Comparison of ENCODE assay signal across 15 cellular contexts in the genomic region with DNA sequence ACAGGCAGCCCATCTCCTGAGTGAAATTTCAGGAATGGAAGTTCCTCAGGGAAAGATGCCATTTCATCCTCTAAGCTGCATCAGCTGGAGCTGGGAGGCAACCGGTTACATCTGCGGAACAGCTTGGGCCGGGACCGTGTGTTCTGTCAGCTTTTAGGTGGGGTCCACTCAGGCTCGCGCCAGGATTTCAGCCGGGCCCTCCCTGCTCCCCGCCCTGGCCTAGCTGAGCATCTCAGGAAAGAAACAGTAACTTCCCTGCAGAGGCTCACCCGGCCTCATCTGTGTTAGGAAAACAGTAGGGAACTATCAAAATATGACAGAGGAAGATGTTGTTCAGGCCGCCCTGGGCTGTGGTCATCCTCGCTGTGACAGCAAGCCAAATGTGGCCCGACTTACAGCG.
A peak's percentile ranks its signal among the peaks of the same experiment; 100 is the strongest.
DNase-seq lines count a peak whose midpoint lies in the region; ATAC-seq and TF ChIP-seq lines count a peak whose summit lies in the region.
"Had no signal": no experiment of that assay in that cellular context is flagged by ENCODE, and none has a peak within 500 bp of the region (broad histone marks: within the 10 kb centered on the region; RNA-seq: fewer than 3 reads in every experiment).

No MANE protein-coding gene starts in this region.

- peaks cover 0 to 9% (median 0%) of the 10 kb centered on the region in 9 donors for H3K27me3 ChIP-seq in heart left ventricle
- H3K27me3 ChIP-seq in psoas muscle (ENCODE audit: insufficient read depth in 3 of 3, low read length in 2 of 3), result no peaks in the 10 kb centered on the region
- no peaks in the 10 kb centered on the region for H3K27me3 ChIP-seq in aorta (ENCODE audit: control insufficient read depth in 1 of 2, insufficient read depth in 2 of 2, low read length in 1 of 2)

- TF ChIP-seq CTCF in heart left ventricle (IDR thresholded peaks at IDR 0.05), result no peak
- no peak for TF ChIP-seq CTCF in psoas muscle (IDR thresholded peaks at IDR 0.05)

- ATAC-seq in heart left ventricle (peak; percentile 87 to 93 (median 90)), psoas muscle (peak in 1 of 4 donors; percentile 41), aorta (ENCODE audit: low FRiP score) (no peak), HG03469 (IDR thresholded peaks at IDR 0.05; ENCODE audit: unreplicated experiment) (no peak)
- ATAC-seq in activated T-cell treated with anti-CD3 and anti-CD28 coated beads, Interleukin-2, amount 50 U/mL, for 72 hours (replicated peaks in 1 of 2), result no peak

- WGBS in heart left ventricle, 4 donors, result 60 to 74% (median 69%) methylated on average over 13 of the region's 13 CpGs
- WGBS in psoas muscle, 3 donors, result 50 to 61% (median 51%) methylated on average over 13 of the region's 13 CpGs
- 92 to 95% methylated on average over 13 of the region's 13 CpGs for WGBS in aorta, 2 donors

- H3K9me3 Mint-ChIP-seq in dendritic cell treated with granulocyte-macrophage colony-stimulating factor and Interleukin-4, amounts not matched to agents 40 ng/mL and 50 ng/mL, for 4 days, result no peaks in the 10 kb centered on the region
- no peaks in the 10 kb centered on the region for H3K9me3 Mint-ChIP-seq in activated T-cell treated with anti-CD3 and anti-CD28 coated beads, Interleukin-2, amount 50 U/mL, for 72 hours

- H3K4me3 Mint-ChIP-seq in dendritic cell treated with granulocyte-macrophage colony-stimulating factor and Interleukin-4, amounts not matched to agents 40 ng/mL and 50 ng/mL, for 4 days, result no peak overlapping the region
- no peak overlapping the region for H3K4me3 Mint-ChIP-seq in activated T-cell treated with anti-CD3 and anti-CD28 coated beads, Interleukin-2, amount 50 U/mL, for 72 hours
- H3K4me3 Mint-ChIP-seq: CD4-positive, alpha-beta memory T cell had no signal

- H3K4me1 ChIP-seq in heart left ventricle (peaks cover 0 to 7% (median 0%) of the 10 kb centered on the region in 12 donors), psoas muscle (no peaks in the 10 kb centered on the region), aorta (ENCODE audit: control insufficient read depth in 1 of 2, insufficient read depth in 2 of 2, low read length in 2 of 2) (no peaks in the 10 kb centered on the region)

- H3K9me3 ChIP-seq in heart left ventricle (no peaks in the 10 kb centered on the region), psoas muscle (no peaks in the 10 kb centered on the region), aorta (ENCODE audit: control insufficient read depth, low read length) (peaks cover 4% of the 10 kb centered on the region)

- no peak for TF ChIP-seq POLR2A in heart left ventricle (IDR thresholded peaks at IDR 0.05)

- intact Hi-C loops in dendritic cell treated with granulocyte-macrophage colony-stimulating factor and Interleukin-4, amounts not matched to agents 40 ng/mL and 50 ng/mL, for 4 days (cut with micrococcal nuclease), result no loop called here
- intact Hi-C loops in heart left ventricle (cut with DNase I), result loop anchor here in 2 of 10 donors (10.0 kb wide), 2 partner anchors 213 to 323 kb away; no protein-coding TSS in a partner anchor
- intact Hi-C loops in psoas muscle (cut with DNase I), result no loop called here
- intact Hi-C loops in aorta (cut with DNase I), result no loop called here

- H3K27ac Mint-ChIP-seq in dendritic cell treated with granulocyte-macrophage colony-stimulating factor and Interleukin-4, amounts not matched to agents 40 ng/mL and 50 ng/mL, for 4 days, result peak overlapping the region; percentile 40
- H3K27ac Mint-ChIP-seq in activated T-cell treated with anti-CD3 and anti-CD28 coated beads, Interleukin-2, amount 50 U/mL, for 72 hours, result no peak overlapping the region
- H3K27ac Mint-ChIP-seq: CD4-positive, alpha-beta memory T cell had no signal

- H3K36me3 ChIP-seq in heart left ventricle, result no peaks in the 10 kb centered on the region
- no peaks in the 10 kb centered on the region for H3K36me3 ChIP-seq in psoas muscle (ENCODE audit: insufficient read depth in 1 of 2, low read depth in 1 of 2)
- H3K36me3 ChIP-seq in aorta (ENCODE audit: control insufficient read depth in 1 of 2, insufficient read depth in 2 of 2, low read length in 1 of 2), result no peaks in the 10 kb centered on the region

- DNase-seq in heart left ventricle, result peak; percentile 25 to 77 (median 56)
- DNase-seq in psoas muscle, result peak; percentile 60 to 73
- DNase-seq in aorta, result peak; percentile 51 to 75
- no peak for DNase-seq in activated T-cell treated with anti-CD3 and anti-CD28 coated beads, Interleukin-2, amount 50 U/mL, for 72 hours
- no peak for DNase-seq in substantia nigra (lab: John Stamatoyannopoulos, UW)
- DNase-seq: Calu3; CD4-positive, alpha-beta memory T cell; DMS79; KBM-7; NCI-H1417 treated with DMSO at 0.1 percent for 48 hours; NCI-H2081; NCI-H748 treated with DMSO at 0.1 percent for 48 hours; PC-9 had no signal

- no peaks in the 10 kb centered on the region for H3K36me3 Mint-ChIP-seq in dendritic cell treated with granulocyte-macrophage colony-stimulating factor and Interleukin-4, amounts not matched to agents 40 ng/mL and 50 ng/mL, for 4 days (ENCODE audit: low read depth)
- H3K36me3 Mint-ChIP-seq in activated T-cell treated with anti-CD3 and anti-CD28 coated beads, Interleukin-2, amount 50 U/mL, for 72 hours (ENCODE audit: insufficient read depth in 2 of 2), result no peaks in the 10 kb centered on the region
- H3K36me3 Mint-ChIP-seq: CD4-positive, alpha-beta memory T cell had no signal

- H3K4me3 ChIP-seq in heart left ventricle (no peak overlapping the region), psoas muscle (no peak overlapping the region), aorta (ENCODE audit: low read length in 2 of 2) (no peak overlapping the region)
- H3K4me3 ChIP-seq: PC-9 had no signal

- peak overlapping the region in 3 of 12 donors; percentile 4 to 47 (median 15) for H3K27ac ChIP-seq in heart left ventricle
- H3K27ac ChIP-seq in psoas muscle, result no peak overlapping the region
- no peak overlapping the region for H3K27ac ChIP-seq in aorta (ENCODE audit: low read depth in 1 of 2, low read length in 2 of 2)
- no peak overlapping the region for H3K27ac ChIP-seq in substantia nigra (ENCODE audit: low read depth, low read length, poor library complexity, severe bottlenecking)
- H3K27ac ChIP-seq: PC-9 had no signal

- H3K27me3 Mint-ChIP-seq in dendritic cell treated with granulocyte-macrophage colony-stimulating factor and Interleukin-4, amounts not matched to agents 40 ng/mL and 50 ng/mL, for 4 days, result peaks cover 49% of the 10 kb centered on the region
- peaks cover 38% of the 10 kb centered on the region for H3K27me3 Mint-ChIP-seq in activated T-cell treated with anti-CD3 and anti-CD28 coated beads, Interleukin-2, amount 50 U/mL, for 72 hours (ENCODE audit: low read depth)

- peaks cover 8% of the 10 kb centered on the region for H3K4me1 Mint-ChIP-seq in dendritic cell treated with granulocyte-macrophage colony-stimulating factor and Interleukin-4, amounts not matched to agents 40 ng/mL and 50 ng/mL, for 4 days (ENCODE audit: low read depth)
- H3K4me1 Mint-ChIP-seq in activated T-cell treated with anti-CD3 and anti-CD28 coated beads, Interleukin-2, amount 50 U/mL, for 72 hours (ENCODE audit: low read depth), result no peaks in the 10 kb centered on the region
- H3K4me1 Mint-ChIP-seq: CD4-positive, alpha-beta memory T cell had no signal

Comparison
In these comparisons a context has a peak if more than half of its experiments do, and no peak if none do; other contexts are left out.
1. ATAC-seq: peak in heart left ventricle (4 of 4); none in aorta (single experiment), activated T-cell treated with anti-CD3 and anti-CD28 coated beads, Interleukin-2, amount 50 U/mL, for 72 hours (0 of 2) and HG03469 (single experiment).
2. DNase-seq: peak in heart left ventricle (5 of 5), psoas muscle (2 of 2) and aorta (2 of 2); none in activated T-cell treated with anti-CD3 and anti-CD28 coated beads, Interleukin-2, amount 50 U/mL, for 72 hours (0 of 2) and substantia nigra (0 of 49).